Comparison of ENCODE assay signal across 24 cellular contexts in the genomic region with DNA sequence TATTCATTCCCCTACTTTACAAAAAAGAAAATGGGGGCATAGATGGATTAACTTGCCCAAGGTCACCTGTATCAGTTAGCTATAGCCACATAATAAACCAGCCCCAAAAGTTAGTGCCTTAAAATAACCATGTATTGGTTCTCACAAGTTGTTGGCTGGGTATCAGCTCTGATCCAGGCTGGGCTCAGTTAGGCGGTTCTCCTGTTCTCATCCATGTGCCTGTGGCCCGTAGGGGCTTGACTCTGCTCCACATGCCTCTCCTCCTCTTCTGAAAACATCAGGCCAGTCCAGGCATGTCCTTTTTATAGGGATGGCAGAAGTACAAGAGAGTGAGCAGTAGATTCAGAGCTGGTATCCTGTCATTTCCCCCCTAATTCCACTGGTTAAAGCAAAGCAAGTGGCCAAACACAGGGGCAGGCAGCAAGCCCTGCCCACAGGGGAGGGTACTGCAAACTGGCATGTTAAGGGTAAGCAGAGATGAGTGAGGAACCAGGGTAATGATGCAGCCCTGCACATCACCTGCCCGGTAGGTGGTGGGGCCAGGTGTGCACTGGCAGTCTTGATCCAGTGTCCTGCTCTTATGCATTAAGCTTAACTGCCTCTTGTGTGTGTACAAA.
"Had no signal": no experiment of that assay in that cellular context is flagged by ENCODE, and none has a peak within 500 bp of the region (broad histone marks: within the 10 kb centered on the region; RNA-seq: fewer than 3 reads in every experiment).

No MANE protein-coding gene starts in this region.

- H3K36me3 Mint-ChIP-seq: mesothelial cell of epicardium; naive B cell; natural killer cell treated with Interleukin-12 subunit alpha and Interleukin-12 subunit beta and Interleukin-15 and Interleukin-18, amount 100 ng/mL, for 72 hours; neural progenitor cell; stimulated activated memory B cell treated with anti-CD40 and anti-IgM and Interleukin-4, amounts not matched to agents 10 μg/mL and 1 μg/mL and 100 μg/mL, for 72 hours; type B pancreatic cell had no signal

- H3K27ac Mint-ChIP-seq: dendritic cell treated with granulocyte-macrophage colony-stimulating factor and Interleukin-4, amounts not matched to agents 40 ng/mL and 50 ng/mL, for 4 days; endodermal cell; mesothelial cell of epicardium; naive B cell; natural killer cell treated with Interleukin-12 subunit alpha and Interleukin-12 subunit beta and Interleukin-15 and Interleukin-18, amount 100 ng/mL, for 72 hours; neural progenitor cell; stimulated activated memory B cell treated with anti-CD40 and anti-IgM and Interleukin-4, amounts not matched to agents 10 μg/mL and 1 μg/mL and 100 μg/mL, for 72 hours had no signal

- DNase-seq: colonic mucosa; effector CD8-positive, alpha-beta T cell; endodermal cell; foreskin keratinocyte; heart left ventricle; left cardiac atrium; left lung; mesenchymal stem cell; mucosa of descending colon; naive B cell; nucleus accumbens; pancreas; spleen; stimulated activated CD4-positive, alpha-beta T cell treated with anti-CD3 and anti-CD28 coated beads, Interleukin-4, amount 100 ng/mL, for 4 hours; stimulated activated naive CD8-positive, alpha-beta T cell treated with anti-CD3 and anti-CD28 coated beads, Interleukin-15, Interleukin-2, amounts not matched to agents 100 U/mL and 50 U/mL, for 24 hours; substantia nigra; testis; tibial artery had no signal

- H3K4me1 Mint-ChIP-seq: mesothelial cell of epicardium; stimulated activated memory B cell treated with anti-CD40 and anti-IgM and Interleukin-4, amounts not matched to agents 10 μg/mL and 1 μg/mL and 100 μg/mL, for 72 hours had no signal

- H3K9me3 Mint-ChIP-seq: dendritic cell treated with granulocyte-macrophage colony-stimulating factor and Interleukin-4, amounts not matched to agents 40 ng/mL and 50 ng/mL, for 4 days; endodermal cell; naive B cell; natural killer cell treated with Interleukin-12 subunit alpha and Interleukin-12 subunit beta and Interleukin-15 and Interleukin-18, amount 100 ng/mL, for 72 hours; type B pancreatic cell had no signal

- H3K4me3 Mint-ChIP-seq: dendritic cell treated with granulocyte-macrophage colony-stimulating factor and Interleukin-4, amounts not matched to agents 40 ng/mL and 50 ng/mL, for 4 days; endodermal cell; mesothelial cell of epicardium; natural killer cell treated with Interleukin-12 subunit alpha and Interleukin-12 subunit beta and Interleukin-15 and Interleukin-18, amount 100 ng/mL, for 72 hours; neural progenitor cell; stimulated activated memory B cell treated with anti-CD40 and anti-IgM and Interleukin-4, amounts not matched to agents 10 μg/mL and 1 μg/mL and 100 μg/mL, for 72 hours; type B pancreatic cell had no signal
